1 cellular context compared by ENCODE assay signal in the genomic region with DNA sequence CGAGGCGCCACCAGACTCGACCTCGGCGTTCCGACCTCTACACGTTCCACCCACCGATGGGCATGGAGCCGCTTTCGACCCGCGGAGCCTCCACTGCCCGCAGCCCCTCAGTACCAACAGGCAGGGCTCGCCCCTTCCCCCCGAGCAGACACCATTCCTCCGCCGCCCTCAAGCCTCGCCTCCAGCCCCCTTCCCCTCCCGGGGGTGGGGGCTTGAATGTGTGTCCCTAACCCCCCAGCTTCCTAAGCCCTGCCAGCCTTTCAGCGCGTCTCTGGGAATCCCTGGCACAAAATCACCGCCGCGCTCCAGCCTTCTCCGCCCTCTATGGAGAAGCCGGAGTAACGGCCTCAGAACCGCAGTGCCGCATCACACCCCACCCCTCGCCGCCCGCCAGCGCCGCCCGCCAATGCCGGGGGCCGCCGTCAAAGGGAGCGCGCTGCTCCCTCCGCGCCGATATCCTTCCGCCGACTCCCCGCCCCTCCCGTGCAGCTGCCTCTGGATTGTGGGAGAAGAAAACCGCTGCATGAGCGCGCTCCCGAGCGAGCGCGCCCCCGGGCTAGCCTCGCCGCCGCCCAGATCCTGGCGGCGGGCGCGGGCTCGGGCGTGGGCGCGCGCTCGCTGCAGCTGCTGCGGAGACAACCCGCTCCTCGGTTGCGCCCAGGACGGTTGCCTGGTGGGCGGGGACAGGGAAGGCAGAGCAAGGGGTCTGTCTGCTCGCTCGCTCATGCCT.
A peak's percentile ranks its signal among the peaks of the same experiment; 100 is the strongest.
TF ChIP-seq lines count a peak whose summit lies in the region.

A gene with protein sequence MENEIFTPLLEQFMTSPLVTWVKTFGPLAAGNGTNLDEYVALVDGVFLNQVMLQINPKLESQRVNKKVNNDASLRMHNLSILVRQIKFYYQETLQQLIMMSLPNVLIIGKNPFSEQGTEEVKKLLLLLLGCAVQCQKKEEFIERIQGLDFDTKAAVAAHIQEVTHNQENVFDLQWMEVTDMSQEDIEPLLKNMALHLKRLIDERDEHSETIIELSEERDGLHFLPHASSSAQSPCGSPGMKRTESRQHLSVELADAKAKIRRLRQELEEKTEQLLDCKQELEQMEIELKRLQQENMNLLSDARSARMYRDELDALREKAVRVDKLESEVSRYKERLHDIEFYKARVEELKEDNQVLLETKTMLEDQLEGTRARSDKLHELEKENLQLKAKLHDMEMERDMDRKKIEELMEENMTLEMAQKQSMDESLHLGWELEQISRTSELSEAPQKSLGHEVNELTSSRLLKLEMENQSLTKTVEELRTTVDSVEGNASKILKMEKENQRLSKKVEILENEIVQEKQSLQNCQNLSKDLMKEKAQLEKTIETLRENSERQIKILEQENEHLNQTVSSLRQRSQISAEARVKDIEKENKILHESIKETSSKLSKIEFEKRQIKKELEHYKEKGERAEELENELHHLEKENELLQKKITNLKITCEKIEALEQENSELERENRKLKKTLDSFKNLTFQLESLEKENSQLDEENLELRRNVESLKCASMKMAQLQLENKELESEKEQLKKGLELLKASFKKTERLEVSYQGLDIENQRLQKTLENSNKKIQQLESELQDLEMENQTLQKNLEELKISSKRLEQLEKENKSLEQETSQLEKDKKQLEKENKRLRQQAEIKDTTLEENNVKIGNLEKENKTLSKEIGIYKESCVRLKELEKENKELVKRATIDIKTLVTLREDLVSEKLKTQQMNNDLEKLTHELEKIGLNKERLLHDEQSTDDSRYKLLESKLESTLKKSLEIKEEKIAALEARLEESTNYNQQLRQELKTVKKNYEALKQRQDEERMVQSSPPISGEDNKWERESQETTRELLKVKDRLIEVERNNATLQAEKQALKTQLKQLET (N-terminal part only) (minus strand): TSS at position 343 of the 730 bp plus-strand sequence. CDS start 777 bp downstream, outside the sequence.

TF ChIP-seq in H1, 55 proteins besides CTCF, POLR2A, EP300 and RAD21 (continues in another document):
- TF ChIP-seq TAF7 (optimal IDR thresholded peaks at IDR 0.05; ENCODE audit: borderline replicate concordance, low read depth, low read length) (peak; percentile 97), TAF1 (IDR thresholded peaks at IDR 0.05; ENCODE audit: low read depth, low read length) (peak; percentile 100), FOSL1 (IDR thresholded peaks at IDR 0.05; ENCODE audit: insufficient read depth, low read depth, low read length) (no peak), CHD1 (IDR thresholded peaks at IDR 0.05; ENCODE audit: low read depth, low read length) (no peak), HDAC6 (IDR thresholded peaks at IDR 0.05; ENCODE audit: low read depth, low read length) (no peak), HDAC2 (IDR thresholded peaks at IDR 0.05; ENCODE audit: borderline replicate concordance in 1 of 2, low read depth in 2 of 2, low read length in 2 of 2) (peak; percentile 77 to 87), MAFK (IDR thresholded peaks at IDR 0.05; ENCODE audit: low read depth, low read length) (no peak), SAP30 (IDR thresholded peaks at IDR 0.05; ENCODE audit: insufficient read depth, insufficient replicate concordance, low read length) (no peak), ASH2L (IDR thresholded peaks at IDR 0.05; ENCODE audit: low read length) (peak; percentile 91), SIRT6 (IDR thresholded peaks at IDR 0.05; ENCODE audit: low read length) (no peak), JUND (IDR thresholded peaks at IDR 0.05; ENCODE audit: low read length) (peak; percentile 26; the same call in 1 of the 2 replicates), TEAD4 (IDR thresholded peaks at IDR 0.05; ENCODE audit: low read depth, low read length) (no peak), RNF2 (IDR thresholded peaks at IDR 0.05; ENCODE audit: borderline replicate concordance, low read depth, low read length, missing control alignments, poor library complexity, severe bottlenecking) (no peak), KDM5A (IDR thresholded peaks at IDR 0.05; ENCODE audit: low read length) (no peak; the same call in 1 of the 2 replicates), RXRA (IDR thresholded peaks at IDR 0.05; ENCODE audit: insufficient read depth, low read depth, low read length) (no peak), KDM1A (IDR thresholded peaks at IDR 0.05; ENCODE audit: borderline replicate concordance, low read length) (peak; percentile 99), CBX5 (IDR thresholded peaks at IDR 0.05; ENCODE audit: low read depth, low read length) (no peak), CEBPB (IDR thresholded peaks at IDR 0.05; ENCODE audit: low read depth, low read length) (no peak), BRCA1 (IDR thresholded peaks at IDR 0.05; ENCODE audit: low read depth, low read length) (peak; percentile 48; the same call in 1 of the 2 replicates), EZH2 (IDR thresholded peaks at IDR 0.05; ENCODE audit: low read depth, low read length, severe bottlenecking) (no peak), SP1 (IDR thresholded peaks at IDR 0.05; ENCODE audit: low read depth, low read length) (peak; percentile 68), SP4 (IDR thresholded peaks at IDR 0.05; ENCODE audit: low read length) (no peak; the same call in 1 of the 2 replicates), RBBP5 (IDR thresholded peaks at IDR 0.05; ENCODE audit: borderline replicate concordance, low read depth, low read length) (peak; percentile 71; the same call in 1 of the 2 replicates), YY1 (IDR thresholded peaks at IDR 0.05; ENCODE audit: low read depth, low read length) (peak; percentile 56; the same call in 1 of the 2 replicates), SIN3A (conservative IDR thresholded peaks at IDR 0.05 in 1 of 2, IDR thresholded peaks at IDR 0.05 in 1 of 2; ENCODE audit: low read depth in 1 of 2, low read length in 2 of 2) (0 out of 4 replicates have a peak, but pooled peaks of 1 of the 2 experiments have one; percentile 67), RFX5 (IDR thresholded peaks at IDR 0.05; ENCODE audit: borderline replicate concordance, low read depth, low read length) (no peak), TCF12 (IDR thresholded peaks at IDR 0.05; ENCODE audit: low read depth, low read length) (peak; percentile 65), BCL11A (IDR thresholded peaks at IDR 0.05; ENCODE audit: low read depth in 2 of 2, low read length in 2 of 2) (no peak), PHF8 (conservative IDR thresholded peaks at IDR 0.05; ENCODE audit: low read depth, low read length) (peak; percentile 80), GTF2F1 (IDR thresholded peaks at IDR 0.05; ENCODE audit: borderline replicate concordance, low read depth, low read length) (no peak; the same call in 1 of the 2 replicates), ZNF274 (IDR thresholded peaks at IDR 0.05; ENCODE audit: borderline replicate concordance, extremely low read depth, low read length) (no peak), SRF (IDR thresholded peaks at IDR 0.05; ENCODE audit: low read depth, low read length) (no peak), BACH1 (IDR thresholded peaks at IDR 0.05; ENCODE audit: low read length) (no peak), GABPA (IDR thresholded peaks at IDR 0.05; ENCODE audit: borderline replicate concordance, insufficient read depth, low read length) (no peak), CREB1 (IDR thresholded peaks at IDR 0.05) (peak; percentile 86), KDM4A (IDR thresholded peaks at IDR 0.05; ENCODE audit: low read depth, low read length, severe bottlenecking) (peak; percentile 86), POU5F1 (IDR thresholded peaks at IDR 0.05; ENCODE audit: low read depth, low read length) (no peak), SUZ12 (IDR thresholded peaks at IDR 0.05; ENCODE audit: low read length) (no peak), POLR2AphosphoS5 (IDR thresholded peaks at IDR 0.05; ENCODE audit: low read depth, low read length) (peak; percentile 80), CBX8 (IDR thresholded peaks at IDR 0.05; ENCODE audit: borderline replicate concordance, low read depth, low read length) (no peak), CHD2 (IDR thresholded peaks at IDR 0.05; ENCODE audit: low read length) (peak; percentile 96), TBP (IDR thresholded peaks at IDR 0.05; ENCODE audit: low read depth, low read length) (peak; percentile 96)
- TF ChIP-seq, protein P1, sequence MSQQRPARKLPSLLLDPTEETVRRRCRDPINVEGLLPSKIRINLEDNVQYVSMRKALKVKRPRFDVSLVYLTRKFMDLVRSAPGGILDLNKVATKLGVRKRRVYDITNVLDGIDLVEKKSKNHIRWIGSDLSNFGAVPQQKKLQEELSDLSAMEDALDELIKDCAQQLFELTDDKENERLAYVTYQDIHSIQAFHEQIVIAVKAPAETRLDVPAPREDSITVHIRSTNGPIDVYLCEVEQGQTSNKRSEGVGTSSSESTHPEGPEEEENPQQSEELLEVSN (IDR thresholded peaks at IDR 0.05): no peak; the same call in 1 of the 2 replicates
- TF ChIP-seq, protein P2, sequence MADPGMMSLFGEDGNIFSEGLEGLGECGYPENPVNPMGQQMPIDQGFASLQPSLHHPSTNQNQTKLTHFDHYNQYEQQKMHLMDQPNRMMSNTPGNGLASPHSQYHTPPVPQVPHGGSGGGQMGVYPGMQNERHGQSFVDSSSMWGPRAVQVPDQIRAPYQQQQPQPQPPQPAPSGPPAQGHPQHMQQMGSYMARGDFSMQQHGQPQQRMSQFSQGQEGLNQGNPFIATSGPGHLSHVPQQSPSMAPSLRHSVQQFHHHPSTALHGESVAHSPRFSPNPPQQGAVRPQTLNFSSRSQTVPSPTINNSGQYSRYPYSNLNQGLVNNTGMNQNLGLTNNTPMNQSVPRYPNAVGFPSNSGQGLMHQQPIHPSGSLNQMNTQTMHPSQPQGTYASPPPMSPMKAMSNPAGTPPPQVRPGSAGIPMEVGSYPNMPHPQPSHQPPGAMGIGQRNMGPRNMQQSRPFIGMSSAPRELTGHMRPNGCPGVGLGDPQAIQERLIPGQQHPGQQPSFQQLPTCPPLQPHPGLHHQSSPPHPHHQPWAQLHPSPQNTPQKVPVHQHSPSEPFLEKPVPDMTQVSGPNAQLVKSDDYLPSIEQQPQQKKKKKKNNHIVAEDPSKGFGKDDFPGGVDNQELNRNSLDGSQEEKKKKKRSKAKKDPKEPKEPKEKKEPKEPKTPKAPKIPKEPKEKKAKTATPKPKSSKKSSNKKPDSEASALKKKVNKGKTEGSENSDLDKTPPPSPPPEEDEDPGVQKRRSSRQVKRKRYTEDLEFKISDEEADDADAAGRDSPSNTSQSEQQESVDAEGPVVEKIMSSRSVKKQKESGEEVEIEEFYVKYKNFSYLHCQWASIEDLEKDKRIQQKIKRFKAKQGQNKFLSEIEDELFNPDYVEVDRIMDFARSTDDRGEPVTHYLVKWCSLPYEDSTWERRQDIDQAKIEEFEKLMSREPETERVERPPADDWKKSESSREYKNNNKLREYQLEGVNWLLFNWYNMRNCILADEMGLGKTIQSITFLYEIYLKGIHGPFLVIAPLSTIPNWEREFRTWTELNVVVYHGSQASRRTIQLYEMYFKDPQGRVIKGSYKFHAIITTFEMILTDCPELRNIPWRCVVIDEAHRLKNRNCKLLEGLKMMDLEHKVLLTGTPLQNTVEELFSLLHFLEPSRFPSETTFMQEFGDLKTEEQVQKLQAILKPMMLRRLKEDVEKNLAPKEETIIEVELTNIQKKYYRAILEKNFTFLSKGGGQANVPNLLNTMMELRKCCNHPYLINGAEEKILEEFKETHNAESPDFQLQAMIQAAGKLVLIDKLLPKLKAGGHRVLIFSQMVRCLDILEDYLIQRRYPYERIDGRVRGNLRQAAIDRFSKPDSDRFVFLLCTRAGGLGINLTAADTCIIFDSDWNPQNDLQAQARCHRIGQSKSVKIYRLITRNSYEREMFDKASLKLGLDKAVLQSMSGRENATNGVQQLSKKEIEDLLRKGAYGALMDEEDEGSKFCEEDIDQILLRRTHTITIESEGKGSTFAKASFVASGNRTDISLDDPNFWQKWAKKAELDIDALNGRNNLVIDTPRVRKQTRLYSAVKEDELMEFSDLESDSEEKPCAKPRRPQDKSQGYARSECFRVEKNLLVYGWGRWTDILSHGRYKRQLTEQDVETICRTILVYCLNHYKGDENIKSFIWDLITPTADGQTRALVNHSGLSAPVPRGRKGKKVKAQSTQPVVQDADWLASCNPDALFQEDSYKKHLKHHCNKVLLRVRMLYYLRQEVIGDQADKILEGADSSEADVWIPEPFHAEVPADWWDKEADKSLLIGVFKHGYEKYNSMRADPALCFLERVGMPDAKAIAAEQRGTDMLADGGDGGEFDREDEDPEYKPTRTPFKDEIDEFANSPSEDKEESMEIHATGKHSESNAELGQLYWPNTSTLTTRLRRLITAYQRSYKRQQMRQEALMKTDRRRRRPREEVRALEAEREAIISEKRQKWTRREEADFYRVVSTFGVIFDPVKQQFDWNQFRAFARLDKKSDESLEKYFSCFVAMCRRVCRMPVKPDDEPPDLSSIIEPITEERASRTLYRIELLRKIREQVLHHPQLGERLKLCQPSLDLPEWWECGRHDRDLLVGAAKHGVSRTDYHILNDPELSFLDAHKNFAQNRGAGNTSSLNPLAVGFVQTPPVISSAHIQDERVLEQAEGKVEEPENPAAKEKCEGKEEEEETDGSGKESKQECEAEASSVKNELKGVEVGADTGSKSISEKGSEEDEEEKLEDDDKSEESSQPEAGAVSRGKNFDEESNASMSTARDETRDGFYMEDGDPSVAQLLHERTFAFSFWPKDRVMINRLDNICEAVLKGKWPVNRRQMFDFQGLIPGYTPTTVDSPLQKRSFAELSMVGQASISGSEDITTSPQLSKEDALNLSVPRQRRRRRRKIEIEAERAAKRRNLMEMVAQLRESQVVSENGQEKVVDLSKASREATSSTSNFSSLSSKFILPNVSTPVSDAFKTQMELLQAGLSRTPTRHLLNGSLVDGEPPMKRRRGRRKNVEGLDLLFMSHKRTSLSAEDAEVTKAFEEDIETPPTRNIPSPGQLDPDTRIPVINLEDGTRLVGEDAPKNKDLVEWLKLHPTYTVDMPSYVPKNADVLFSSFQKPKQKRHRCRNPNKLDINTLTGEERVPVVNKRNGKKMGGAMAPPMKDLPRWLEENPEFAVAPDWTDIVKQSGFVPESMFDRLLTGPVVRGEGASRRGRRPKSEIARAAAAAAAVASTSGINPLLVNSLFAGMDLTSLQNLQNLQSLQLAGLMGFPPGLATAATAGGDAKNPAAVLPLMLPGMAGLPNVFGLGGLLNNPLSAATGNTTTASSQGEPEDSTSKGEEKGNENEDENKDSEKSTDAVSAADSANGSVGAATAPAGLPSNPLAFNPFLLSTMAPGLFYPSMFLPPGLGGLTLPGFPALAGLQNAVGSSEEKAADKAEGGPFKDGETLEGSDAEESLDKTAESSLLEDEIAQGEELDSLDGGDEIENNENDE (IDR thresholded peaks at IDR 0.05; ENCODE audit: insufficient replicate concordance, low read length): no peak
- TF ChIP-seq, protein P3, sequence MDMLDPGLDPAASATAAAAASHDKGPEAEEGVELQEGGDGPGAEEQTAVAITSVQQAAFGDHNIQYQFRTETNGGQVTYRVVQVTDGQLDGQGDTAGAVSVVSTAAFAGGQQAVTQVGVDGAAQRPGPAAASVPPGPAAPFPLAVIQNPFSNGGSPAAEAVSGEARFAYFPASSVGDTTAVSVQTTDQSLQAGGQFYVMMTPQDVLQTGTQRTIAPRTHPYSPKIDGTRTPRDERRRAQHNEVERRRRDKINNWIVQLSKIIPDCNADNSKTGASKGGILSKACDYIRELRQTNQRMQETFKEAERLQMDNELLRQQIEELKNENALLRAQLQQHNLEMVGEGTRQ (IDR thresholded peaks at IDR 0.05; ENCODE audit: low read length): no peak
- TF ChIP-seq, protein P4, sequence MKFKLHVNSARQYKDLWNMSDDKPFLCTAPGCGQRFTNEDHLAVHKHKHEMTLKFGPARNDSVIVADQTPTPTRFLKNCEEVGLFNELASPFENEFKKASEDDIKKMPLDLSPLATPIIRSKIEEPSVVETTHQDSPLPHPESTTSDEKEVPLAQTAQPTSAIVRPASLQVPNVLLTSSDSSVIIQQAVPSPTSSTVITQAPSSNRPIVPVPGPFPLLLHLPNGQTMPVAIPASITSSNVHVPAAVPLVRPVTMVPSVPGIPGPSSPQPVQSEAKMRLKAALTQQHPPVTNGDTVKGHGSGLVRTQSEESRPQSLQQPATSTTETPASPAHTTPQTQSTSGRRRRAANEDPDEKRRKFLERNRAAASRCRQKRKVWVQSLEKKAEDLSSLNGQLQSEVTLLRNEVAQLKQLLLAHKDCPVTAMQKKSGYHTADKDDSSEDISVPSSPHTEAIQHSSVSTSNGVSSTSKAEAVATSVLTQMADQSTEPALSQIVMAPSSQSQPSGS (IDR thresholded peaks at IDR 0.05; ENCODE audit: low read length): no peak
